ENCODE assay signal across 16 cellular contexts in the genomic region with DNA sequence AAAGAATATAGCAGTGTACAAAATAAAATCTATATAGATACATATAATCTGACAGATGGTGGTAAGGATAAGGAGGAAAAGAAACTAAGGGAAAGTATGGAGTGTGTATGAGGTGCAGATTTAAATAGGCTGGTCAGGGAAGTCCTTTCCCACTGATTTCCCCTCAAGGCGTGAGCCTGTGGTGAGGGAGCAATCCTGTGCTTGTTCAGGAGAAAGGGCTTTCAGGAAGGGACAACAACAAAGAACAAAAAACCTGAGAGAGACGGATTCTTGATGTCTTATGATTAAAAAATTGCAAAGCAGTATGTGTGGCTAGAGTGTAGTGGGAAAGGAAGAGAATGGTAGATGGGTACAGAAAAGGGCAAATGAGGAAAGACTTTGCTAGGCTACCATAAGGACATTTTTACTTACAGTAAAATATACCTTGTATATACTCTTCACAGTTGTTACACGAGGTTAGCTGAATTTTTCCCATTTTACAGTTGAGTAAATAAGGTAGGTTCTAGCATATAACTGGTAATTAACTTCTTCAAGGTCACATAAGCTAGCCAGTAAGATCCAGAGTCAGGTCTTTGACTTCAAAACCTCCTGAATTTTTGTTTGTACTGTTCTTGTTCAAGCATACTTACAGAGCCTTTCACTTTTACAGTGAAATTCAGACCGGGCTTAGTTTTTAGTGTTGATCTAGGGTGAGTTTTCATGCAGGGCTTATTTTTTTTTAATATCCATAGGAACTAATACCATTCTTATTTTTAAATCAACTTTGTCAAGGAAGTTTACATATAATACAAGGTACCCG. TPM values are rescaled to one million over a fixed set of nuclear protein-coding genes. Genes with fewer than 3 reads are reported as not detected.
DNase-seq lines count a peak whose midpoint lies in the region; ATAC-seq and TF ChIP-seq lines count a peak whose summit lies in the region.
"Had no signal": no experiment of that assay in that cellular context is flagged by ENCODE, and none has a peak within 500 bp of the region (broad histone marks: within the 10 kb centered on the region; RNA-seq: fewer than 3 reads in every experiment).

No MANE protein-coding gene starts in this region.

- no peak for DNase-seq in CD8-positive, alpha-beta memory T cell
- peak; percentile 30 for DNase-seq in H7
- no peak for DNase-seq in activated B cell treated with CpG ODN at 0.5 μM for 24 hours
- DNase-seq in left lung, result no peak
- DNase-seq in activated gamma-delta T cell (lab: John Stamatoyannopoulos, UW), result no peak
- no peak for DNase-seq in cerebellum (ENCODE audit: low spot score)
- DNase-seq: activated CD4-positive, CD25-positive, alpha-beta regulatory T cell treated with anti-CD3 and anti-CD28 coated beads, Interleukin-2, amount 50 U/mL, for 72 hours; foreskin fibroblast; stimulated activated CD4-positive, alpha-beta T cell treated with anti-CD3 and anti-CD28 coated beads, Interleukin-4, amount 100 ng/mL, for 24 hours; T-cell had no signal

- no peaks in the 10 kb centered on the region for H3K27me3 Mint-ChIP-seq in CD8-positive, alpha-beta memory T cell
- no peaks in the 10 kb centered on the region for H3K27me3 Mint-ChIP-seq in activated B cell treated with CpG ODN at 0.5 μM for 24 hours
- H3K27me3 Mint-ChIP-seq: activated T-helper 17 cell treated with anti-CD3 and anti-CD28 coated beads, Interleukin-2, amount 50 U/mL, for 72 hours; stimulated activated memory B cell treated with anti-CD40 and anti-IgM and Interleukin-4, amounts not matched to agents 10 μg/mL and 1 μg/mL and 100 μg/mL, for 72 hours; T-cell had no signal

- no peaks in the 10 kb centered on the region for H3K36me3 ChIP-seq in CD8-positive, alpha-beta memory T cell (ENCODE audit: insufficient read depth, low read length)
- H3K36me3 ChIP-seq in H7 (replicated peaks; ENCODE audit: control insufficient read depth, insufficient read depth, low read length) (no peaks in the 10 kb centered on the region), left lung (no peaks in the 10 kb centered on the region)
- H3K36me3 ChIP-seq: ascending aorta had no signal

- TF ChIP-seq CTCF in activated B cell treated with CpG ODN at 0.5 μM for 24 hours (IDR thresholded peaks at IDR 0.05) (no peak), left lung (IDR thresholded peaks at IDR 0.05) (no peak)

- H3K36me3 Mint-ChIP-seq in CD8-positive, alpha-beta memory T cell, result peaks cover 6 to 19% (median 7%) of the 10 kb centered on the region in 3 donors
- peaks cover 9% of the 10 kb centered on the region for H3K36me3 Mint-ChIP-seq in activated B cell treated with CpG ODN at 0.5 μM for 24 hours (ENCODE audit: low read depth)

- H3K4me3 ChIP-seq in CD8-positive, alpha-beta memory T cell (ENCODE audit: low read length), result no peak overlapping the region
- no peak overlapping the region for H3K4me3 ChIP-seq in H7 (ENCODE audit: insufficient read depth, low read depth, low read length)
- H3K4me3 ChIP-seq in left lung, result no peak overlapping the region
- H3K4me3 ChIP-seq: ascending aorta, BLaER1 had no signal

- peaks cover 43% of the 10 kb centered on the region for H3K4me1 ChIP-seq in CD8-positive, alpha-beta memory T cell (ENCODE audit: insufficient read depth, low read length)
- peaks cover 5 to 17% of the 10 kb centered on the region in 2 donors for H3K4me1 ChIP-seq in left lung

- peak overlapping the region in 7 of 8 donors; percentile 8 to 82 (median 48) for H3K27ac Mint-ChIP-seq in CD8-positive, alpha-beta memory T cell
- H3K27ac Mint-ChIP-seq in activated B cell treated with CpG ODN at 0.5 μM for 24 hours, result peak overlapping the region; percentile 3
- H3K27ac Mint-ChIP-seq: activated T-helper 17 cell treated with anti-CD3 and anti-CD28 coated beads, Interleukin-2, amount 50 U/mL, for 72 hours; stimulated activated memory B cell treated with anti-CD40 and anti-IgM and Interleukin-4, amounts not matched to agents 10 μg/mL and 1 μg/mL and 100 μg/mL, for 72 hours had no signal

- POLR2A ChIA-PET in CD8-positive, alpha-beta memory T cell (lab: Charles Lee), result no interaction called here
- POLR2A ChIA-PET in activated B cell treated with CpG ODN at 0.5 μM for 24 hours (lab: Charles Lee), result no interaction called here

- H3K9me3 Mint-ChIP-seq in CD8-positive, alpha-beta memory T cell, result peaks cover 0 to 4% (median 0%) of the 10 kb centered on the region in 5 donors
- H3K9me3 Mint-ChIP-seq in activated B cell treated with CpG ODN at 0.5 μM for 24 hours, result no peaks in the 10 kb centered on the region
- H3K9me3 Mint-ChIP-seq: activated T-helper 17 cell treated with anti-CD3 and anti-CD28 coated beads, Interleukin-2, amount 50 U/mL, for 72 hours; stimulated activated memory B cell treated with anti-CD40 and anti-IgM and Interleukin-4, amounts not matched to agents 10 μg/mL and 1 μg/mL and 100 μg/mL, for 72 hours had no signal

- no peaks in the 10 kb centered on the region for H3K9me3 ChIP-seq in CD8-positive, alpha-beta memory T cell (ENCODE audit: low read length)
- no peaks in the 10 kb centered on the region for H3K9me3 ChIP-seq in left lung
- H3K9me3 ChIP-seq: ascending aorta had no signal

- peak overlapping the region in 1 of 7 donors; percentile 8 for H3K4me3 Mint-ChIP-seq in CD8-positive, alpha-beta memory T cell
- no peak overlapping the region for H3K4me3 Mint-ChIP-seq in activated B cell treated with CpG ODN at 0.5 μM for 24 hours
- H3K4me3 Mint-ChIP-seq: activated T-helper 17 cell treated with anti-CD3 and anti-CD28 coated beads, Interleukin-2, amount 50 U/mL, for 72 hours; stimulated activated memory B cell treated with anti-CD40 and anti-IgM and Interleukin-4, amounts not matched to agents 10 μg/mL and 1 μg/mL and 100 μg/mL, for 72 hours; T-cell had no signal

- intact Hi-C loops in activated B cell treated with CpG ODN at 0.5 μM for 24 hours (cut with micrococcal nuclease), result loop anchor here (5.0 kb wide), 1 partner anchor 108 kb away; the partner anchor contains the start of gene KCNMB4
- intact Hi-C loops in left lung (cut with DNase I), result no loop called here

- no peak overlapping the region for H3K27ac ChIP-seq in CD8-positive, alpha-beta memory T cell (ENCODE audit: low read depth, low read length)
- H3K27ac ChIP-seq in left lung, result peak overlapping the region in 1 of 2 donors; percentile 7
- H3K27ac ChIP-seq: ascending aorta, BLaER1 had no signal

- H3K4me1 Mint-ChIP-seq in CD8-positive, alpha-beta memory T cell, result peaks cover 78 to 95% (median 92%) of the 10 kb centered on the region in 3 donors
- peaks cover 64% of the 10 kb centered on the region for H3K4me1 Mint-ChIP-seq in activated B cell treated with CpG ODN at 0.5 μM for 24 hours

- H3K27me3 ChIP-seq in CD8-positive, alpha-beta memory T cell (ENCODE audit: insufficient read depth, low read length, poor library complexity, severe bottlenecking), result no peaks in the 10 kb centered on the region
- no peaks in the 10 kb centered on the region for H3K27me3 ChIP-seq in H7 (ENCODE audit: control insufficient read depth, insufficient read depth, low read length)
- H3K27me3 ChIP-seq in left lung, result no peaks in the 10 kb centered on the region
- H3K27me3 ChIP-seq: ascending aorta, BLaER1 had no signal

- CTCF ChIA-PET in CD8-positive, alpha-beta memory T cell (lab: Charles Lee), result no interaction called here
- CTCF ChIA-PET in activated B cell treated with CpG ODN at 0.5 μM for 24 hours (lab: Charles Lee), result no interaction called here

- ATAC-seq in activated B cell treated with CpG ODN at 0.5 μM for 24 hours (ENCODE audit: low read depth) (no peak), left lung (peak; percentile 88), HG03342 (IDR thresholded peaks at IDR 0.05; ENCODE audit: unreplicated experiment) (no peak), HG03196 (IDR thresholded peaks at IDR 0.05; ENCODE audit: unreplicated experiment) (no peak)
- ATAC-seq: activated T-helper 17 cell treated with anti-CD3 and anti-CD28 coated beads, Interleukin-2, amount 50 U/mL, for 72 hours; stimulated activated memory B cell treated with anti-CD40 and anti-IgM and Interleukin-4, amounts not matched to agents 10 μg/mL and 1 μg/mL and 100 μg/mL, for 72 hours had no signal

RNA-seq across cellular contexts. Expression of gene CNOT2, which starts 15.6 kb away (rescaled TPM):
- 10 to 100 TPM; 70.5 to 73.7 TPM for total RNA-seq in CD8-positive, alpha-beta memory T cell
- 118 TPM for polyA plus RNA-seq in CD8-positive, alpha-beta memory T cell
- 83.3 and 104 TPM in 2 replicates for total RNA-seq in H7 (2014; rRNA removed; shearing (Covaris generic))
- total RNA-seq in activated B cell treated with CpG ODN at 0.5 μM for 24 hours (92.4 and 98.1 TPM in 2 replicates), left lung (10 to 100 TPM; 52.3 to 62.4 TPM), cerebellum (223 TPM)
